In genomic region chr5:148740966-148741742, GRCh38 we compare ENCODE assay signal across 9 cellular contexts.
DNase-seq lines count a peak whose midpoint lies in the region; ATAC-seq, FAIRE-seq and TF ChIP-seq lines count a peak whose summit lies in the region.
"Had no signal": no experiment of that assay in that cellular context is flagged by ENCODE, and none has a peak within 500 bp of the region (broad histone marks: within the 10 kb centered on the region; RNA-seq: fewer than 3 reads in every experiment).

No MANE protein-coding gene starts in this region.

- H3K4me3 ChIP-seq in astrocyte (ENCODE audit: insufficient read depth, low read depth, low read length): no peak overlapping the region
- no peak overlapping the region for H3K4me3 ChIP-seq in smooth muscle cell

- no peak overlapping the region for H3K4me3 Mint-ChIP-seq in astrocyte (ENCODE audit: unreplicated experiment)
- H3K4me3 Mint-ChIP-seq in activated CD8-positive, alpha-beta memory T cell treated with anti-CD3 and anti-CD28 coated beads, Interleukin-2, amount 10 ng/mL, durations not matched to agents 7 days and 5 days: no peak overlapping the region
- H3K4me3 Mint-ChIP-seq: T-cell had no signal

- H4K20me1 ChIP-seq in astrocyte (ENCODE audit: insufficient read depth, low read length): no peaks in the 10 kb centered on the region
- no peaks in the 10 kb centered on the region for H4K20me1 ChIP-seq in smooth muscle cell (ENCODE audit: low read depth)

- H3K79me2 ChIP-seq in astrocyte (ENCODE audit: insufficient read depth, low read length) (no peaks in the 10 kb centered on the region), smooth muscle cell (ENCODE audit: low read depth) (no peaks in the 10 kb centered on the region)

- CTCF ChIA-PET in activated CD8-positive, alpha-beta memory T cell treated with anti-CD3 and anti-CD28 coated beads, Interleukin-2, amount 10 ng/mL, durations not matched to agents 7 days and 5 days (lab: Charles Lee): interaction anchor here (0.6 to 7.5 kb wide), 30 partner anchors 10 to 374 kb away, joined by 3 to 91 read pairs (median 5); partner anchors contain the start of gene ADRB2

- H2AFZ ChIP-seq in astrocyte (ENCODE audit: low read depth, low read length) (no peak overlapping the region), smooth muscle cell (ENCODE audit: low read depth) (no peak overlapping the region)

- no peaks in the 10 kb centered on the region for H3K9me3 Mint-ChIP-seq in astrocyte (ENCODE audit: unreplicated experiment)
- H3K9me3 Mint-ChIP-seq in activated CD8-positive, alpha-beta memory T cell treated with anti-CD3 and anti-CD28 coated beads, Interleukin-2, amount 10 ng/mL, durations not matched to agents 7 days and 5 days (ENCODE audit: low read depth): no peaks in the 10 kb centered on the region
- H3K9me3 Mint-ChIP-seq: T-cell had no signal

- peak; percentile 70 for FAIRE-seq in astrocyte (lab: Jason Lieb, UNC)

- no peak overlapping the region for H3K9ac ChIP-seq in astrocyte (ENCODE audit: low read length)
- H3K9ac ChIP-seq in smooth muscle cell (ENCODE audit: low read depth): no peak overlapping the region

- no peaks in the 10 kb centered on the region for H3K4me1 ChIP-seq in astrocyte (ENCODE audit: insufficient read depth, low read length)
- H3K4me1 ChIP-seq in smooth muscle cell (ENCODE audit: low read depth): no peaks in the 10 kb centered on the region

- no peaks in the 10 kb centered on the region for H3F3A ChIP-seq in smooth muscle cell (ENCODE audit: low read depth)

- H3K27ac ChIP-seq in astrocyte (ENCODE audit: low read depth, low read length) (no peak overlapping the region), smooth muscle cell (ENCODE audit: low read depth) (peak overlapping the region; percentile 20)

- DNase-seq in DMS114 treated with DMSO at 0.1 percent for 48 hours (lab: John Stamatoyannopoulos, UW; ENCODE audit: unreplicated experiment) (peak; percentile 64), NCI-H1694 treated with DMSO at 0.1 percent for 48 hours (lab: John Stamatoyannopoulos, UW) (peak; percentile 28), astrocyte (ENCODE audit: low read depth) (peak; percentile 41), hepatic stellate cell (ENCODE audit: low spot score) (peak; percentile 34), smooth muscle cell (lab: John Stamatoyannopoulos, UW; ENCODE audit: unreplicated experiment) (no peak)
- DNase-seq in activated CD8-positive, alpha-beta memory T cell treated with anti-CD3 and anti-CD28 coated beads, Interleukin-2, amount 10 ng/mL, durations not matched to agents 7 days and 5 days: no peak

- no peaks in the 10 kb centered on the region for H3K36me3 ChIP-seq in astrocyte (ENCODE audit: insufficient read depth, low read length)
- H3K36me3 ChIP-seq in smooth muscle cell (ENCODE audit: low read depth): no peaks in the 10 kb centered on the region

- 52% methylated on average over 9 of the region's 9 CpGs for WGBS in smooth muscle cell (ENCODE audit: low lambda C conversion rate)

- no peak overlapping the region for H3K27ac Mint-ChIP-seq in astrocyte (ENCODE audit: unreplicated experiment)
- no peak overlapping the region for H3K27ac Mint-ChIP-seq in activated CD8-positive, alpha-beta memory T cell treated with anti-CD3 and anti-CD28 coated beads, Interleukin-2, amount 10 ng/mL, durations not matched to agents 7 days and 5 days
- H3K27ac Mint-ChIP-seq: T-cell had no signal

- H3K27me3 ChIP-seq in astrocyte (ENCODE audit: insufficient read depth, low read length): peaks cover 13% of the 10 kb centered on the region
- peaks cover 7% of the 10 kb centered on the region for H3K27me3 ChIP-seq in smooth muscle cell (ENCODE audit: low read depth)

- peaks cover 11% of the 10 kb centered on the region for H3K4me1 Mint-ChIP-seq in astrocyte (ENCODE audit: low read depth, unreplicated experiment)
- H3K4me1 Mint-ChIP-seq in activated CD8-positive, alpha-beta memory T cell treated with anti-CD3 and anti-CD28 coated beads, Interleukin-2, amount 10 ng/mL, durations not matched to agents 7 days and 5 days: peaks cover 3% of the 10 kb centered on the region
- H3K4me1 Mint-ChIP-seq: T-cell had no signal

- peak; percentile 84 for TF ChIP-seq CTCF in astrocyte (IDR thresholded peaks at IDR 0.05; ENCODE audit: insufficient read depth, low read depth, low read length)
- peak; percentile 78 for TF ChIP-seq CTCF in smooth muscle cell (IDR thresholded peaks at IDR 0.05; ENCODE audit: borderline replicate concordance, insufficient read depth, poor library complexity, severe bottlenecking)

- peaks cover 17% of the 10 kb centered on the region for H3K27me3 Mint-ChIP-seq in astrocyte (ENCODE audit: low read depth, unreplicated experiment)
- peaks cover 36% of the 10 kb centered on the region for H3K27me3 Mint-ChIP-seq in activated CD8-positive, alpha-beta memory T cell treated with anti-CD3 and anti-CD28 coated beads, Interleukin-2, amount 10 ng/mL, durations not matched to agents 7 days and 5 days

- no peaks in the 10 kb centered on the region for H3K36me3 Mint-ChIP-seq in astrocyte (ENCODE audit: low read depth, unreplicated experiment)
- no peaks in the 10 kb centered on the region for H3K36me3 Mint-ChIP-seq in activated CD8-positive, alpha-beta memory T cell treated with anti-CD3 and anti-CD28 coated beads, Interleukin-2, amount 10 ng/mL, durations not matched to agents 7 days and 5 days
- H3K36me3 Mint-ChIP-seq: T-cell had no signal

- H3K9me3 ChIP-seq in astrocyte (ENCODE audit: insufficient read depth, low read depth, low read length) (no peaks in the 10 kb centered on the region), smooth muscle cell (replicated peaks; ENCODE audit: low read depth) (no peaks in the 10 kb centered on the region)

- H3K4me2 ChIP-seq in astrocyte (ENCODE audit: low read length) (peak overlapping the region; percentile 4), smooth muscle cell (peak overlapping the region; percentile 37)

- ATAC-seq in GM21786 (IDR thresholded peaks at IDR 0.05; ENCODE audit: unreplicated experiment): peak; percentile 49
- ATAC-seq in activated CD8-positive, alpha-beta memory T cell treated with anti-CD3 and anti-CD28 coated beads, Interleukin-2, amount 10 ng/mL, durations not matched to agents 7 days and 5 days: no peak
- no peak for ATAC-seq in GM18520 (IDR thresholded peaks at IDR 0.05; ENCODE audit: unreplicated experiment)
- ATAC-seq: T-cell had no signal

Comparison
In these comparisons a context has a peak if more than half of its experiments do, and no peak if none do; other contexts are left out.
1. DNase-seq: peak in DMS114 treated with DMSO at 0.1 percent for 48 hours (single experiment), NCI-H1694 treated with DMSO at 0.1 percent for 48 hours (single experiment), astrocyte (single experiment) and hepatic stellate cell (single experiment); none in smooth muscle cell (single experiment) and activated CD8-positive, alpha-beta memory T cell treated with anti-CD3 and anti-CD28 coated beads, Interleukin-2, amount 10 ng/mL, durations not matched to agents 7 days and 5 days (single experiment).